13 cellular contexts compared by ENCODE assay signal in genomic region chr5:82346376-82347212, GRCh38.
A peak's percentile ranks its signal among the peaks of the same experiment; 100 is the strongest.
DNase-seq lines count a peak whose midpoint lies in the region; ATAC-seq, FAIRE-seq and TF ChIP-seq lines count a peak whose summit lies in the region.
"Had no signal": no experiment of that assay in that cellular context is flagged by ENCODE, and none has a peak within 500 bp of the region (broad histone marks: within the 10 kb centered on the region; RNA-seq: fewer than 3 reads in every experiment).

No MANE protein-coding gene starts in this region.

- no peaks in the 10 kb centered on the region for H3K9me2 ChIP-seq in GM23248 (ENCODE audit: insufficient read depth)

- H3F3A ChIP-seq in GM23248 (ENCODE audit: insufficient read depth) = peaks cover 16% of the 10 kb centered on the region; the same call in 1 of the 2 replicates

- H3K4me1 ChIP-seq in GM23248 (ENCODE audit: insufficient read depth) = peaks cover 37% of the 10 kb centered on the region

- peak overlapping the region; percentile 84 for H2AFZ ChIP-seq in GM23248

- peak overlapping the region; percentile 51 for H3K4me2 ChIP-seq in GM23248 (ENCODE audit: unreplicated experiment)

- in situ Hi-C loops in GM23248 (cut with MboI) (loop anchor here (25.0 kb wide), 1 partner anchor 716 kb away; no protein-coding TSS in a partner anchor), brain microvascular endothelial cell (cut with HindIII; ENCODE audit: low pct_ligation_motif_present, low sequenced_read_pairs) (no loop called here)

- H3K9me3 ChIP-seq in GM23248 (ENCODE audit: low read depth) = no peaks in the 10 kb centered on the region

- H3K27ac ChIP-seq in GM23248 (peak overlapping the region; percentile 86), brain microvascular endothelial cell (peak overlapping the region; percentile 84), skin epidermis (peak overlapping the region in 16 of 21 experiments; percentile 18 to 85 (median 64))

- H3K36me3 ChIP-seq in GM23248 (ENCODE audit: low read depth) = no peaks in the 10 kb centered on the region
- no peaks in the 10 kb centered on the region for H3K36me3 ChIP-seq in brain microvascular endothelial cell (replicated peaks)

- DNase-seq in GM23248 (no peak), brain microvascular endothelial cell (no peak), left kidney (ENCODE audit: low read depth, low spot score) (peak; percentile 75), NAMALWA (ENCODE audit: low spot score) (no peak), urothelium cell line (ENCODE audit: low spot score) (no peak)
- no peak for DNase-seq in activated CD4-positive, alpha-beta T cell treated with anti-CD3 and anti-CD28 coated beads for 1 hour
- DNase-seq: activated CD8-positive, alpha-beta memory T cell treated with anti-CD3 and anti-CD28 coated beads, Interleukin-2, amount 10 ng/mL, durations not matched to agents 7 days and 5 days; activated naive CD8-positive, alpha-beta T cell treated with anti-CD3 and anti-CD28 coated beads for 36 hours; effector memory CD4-positive, alpha-beta T cell; H9 had no signal

- no peaks in the 10 kb centered on the region for H3K79me2 ChIP-seq in GM23248 (ENCODE audit: insufficient read depth)

- H3K4me3 ChIP-seq in GM23248 = no peak overlapping the region
- no peak overlapping the region for H3K4me3 ChIP-seq in brain microvascular endothelial cell (ENCODE audit: low read depth, low read length)
- H3K4me3 ChIP-seq in skin epidermis = no peak overlapping the region

- no peak for FAIRE-seq in urothelium cell line (lab: Jason Lieb, UNC)
- FAIRE-seq: TTC549 had no signal

- 45% methylated on average over 10 of the region's 10 CpGs for WGBS in GM23248 (ENCODE audit: low coverage in 1 of 2, low lambda C conversion rate in 2 of 2, missing lambda C conversion rate in 2 of 2), 2 experiments

- TF ChIP-seq CTCF in brain microvascular endothelial cell (IDR thresholded peaks at IDR 0.05; ENCODE audit: low read depth, low read length, missing control alignments) = no peak

- ATAC-seq in GM19328 (IDR thresholded peaks at IDR 0.05; ENCODE audit: unreplicated experiment) = no peak
- ATAC-seq: activated CD8-positive, alpha-beta memory T cell treated with anti-CD3 and anti-CD28 coated beads, Interleukin-2, amount 10 ng/mL, durations not matched to agents 7 days and 5 days had no signal

- no peaks in the 10 kb centered on the region for H4K20me1 ChIP-seq in GM23248 (ENCODE audit: insufficient read depth)

- no peaks in the 10 kb centered on the region for H3K27me3 ChIP-seq in GM23248 (replicated peaks; ENCODE audit: insufficient read depth)
- H3K27me3 ChIP-seq in brain microvascular endothelial cell (replicated peaks) = no peaks in the 10 kb centered on the region

- peak overlapping the region; percentile 76 for H3K9ac ChIP-seq in GM23248
